8 cellular contexts compared by ENCODE assay signal in the genomic region with DNA sequence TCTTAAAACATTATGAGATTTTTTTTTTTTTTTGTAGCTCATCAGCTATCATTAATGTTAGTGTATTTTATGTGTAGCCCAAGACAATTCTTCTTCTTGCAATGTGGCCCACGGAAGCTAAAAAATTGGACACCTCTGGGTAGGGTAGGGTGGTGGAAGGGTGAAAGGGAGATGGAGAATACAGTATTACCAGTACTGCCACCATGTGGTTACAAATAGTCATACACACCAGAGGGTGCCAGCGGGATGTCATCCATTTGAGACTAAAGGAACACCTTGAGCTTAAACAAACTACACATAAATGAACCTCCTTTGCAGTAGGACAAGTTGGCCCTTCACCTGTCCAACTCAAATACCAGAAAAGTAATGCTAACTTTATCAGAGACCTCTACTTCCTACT.
DNase-seq lines count a peak whose midpoint lies in the region; ATAC-seq and TF ChIP-seq lines count a peak whose summit lies in the region.

No MANE protein-coding gene starts in this region.

- H3K36me3 Mint-ChIP-seq in stimulated activated memory B cell treated with anti-CD40 and anti-IgM and Interleukin-4, amounts not matched to agents 10 μg/mL and 1 μg/mL and 100 μg/mL, for 72 hours, result no peaks in the 10 kb centered on the region
- H3K36me3 Mint-ChIP-seq in activated T-helper 2 cell treated with anti-CD3 and anti-CD28 coated beads, Interferon-gamma antibody, Interleukin-2, Interleukin-4, amounts not matched to agents 10 μg/mL and 5 μg/mL and 100 μg/mL, durations not matched to agents 14 hours and 24 hours and 36 hours (ENCODE audit: low read depth), result no peaks in the 10 kb centered on the region

- H3K27ac Mint-ChIP-seq in stimulated activated memory B cell treated with anti-CD40 and anti-IgM and Interleukin-4, amounts not matched to agents 10 μg/mL and 1 μg/mL and 100 μg/mL, for 72 hours, result no peak overlapping the region
- no peak overlapping the region for H3K27ac Mint-ChIP-seq in activated T-helper 2 cell treated with anti-CD3 and anti-CD28 coated beads, Interferon-gamma antibody, Interleukin-2, Interleukin-4, amounts not matched to agents 10 μg/mL and 5 μg/mL and 100 μg/mL, durations not matched to agents 14 hours and 24 hours and 36 hours

- H3K9me3 ChIP-seq in tibial nerve, result no peaks in the 10 kb centered on the region

- ATAC-seq in GM21360 (IDR thresholded peaks at IDR 0.05; ENCODE audit: unreplicated experiment), result peak; percentile 93
- no peak for ATAC-seq in stimulated activated memory B cell treated with anti-CD40 and anti-IgM and Interleukin-4, amounts not matched to agents 10 μg/mL and 1 μg/mL and 100 μg/mL, for 72 hours

- H3K4me1 ChIP-seq in KMS-11 (ENCODE audit: low read depth, poor library complexity, severe bottlenecking) (no peaks in the 10 kb centered on the region), tibial nerve (no peaks in the 10 kb centered on the region)

- H3K4me2 ChIP-seq in KMS-11, result no peak overlapping the region

- H4K20me1 ChIP-seq in KMS-11 (ENCODE audit: insufficient read depth), result no peaks in the 10 kb centered on the region

- no peaks in the 10 kb centered on the region for H3K36me3 ChIP-seq in KMS-11 (ENCODE audit: insufficient read depth)
- H3K36me3 ChIP-seq in tibial nerve, result no peaks in the 10 kb centered on the region

- no peak overlapping the region for H3K4me3 Mint-ChIP-seq in stimulated activated memory B cell treated with anti-CD40 and anti-IgM and Interleukin-4, amounts not matched to agents 10 μg/mL and 1 μg/mL and 100 μg/mL, for 72 hours
- H3K4me3 Mint-ChIP-seq in activated T-helper 2 cell treated with anti-CD3 and anti-CD28 coated beads, Interferon-gamma antibody, Interleukin-2, Interleukin-4, amounts not matched to agents 10 μg/mL and 5 μg/mL and 100 μg/mL, durations not matched to agents 14 hours and 24 hours and 36 hours (ENCODE audit: low read depth), result no peak overlapping the region

- no peak for TF ChIP-seq POLR2A in tibial nerve (IDR thresholded peaks at IDR 0.05)

- H3K27me3 Mint-ChIP-seq in stimulated activated memory B cell treated with anti-CD40 and anti-IgM and Interleukin-4, amounts not matched to agents 10 μg/mL and 1 μg/mL and 100 μg/mL, for 72 hours, result no peaks in the 10 kb centered on the region
- no peaks in the 10 kb centered on the region for H3K27me3 Mint-ChIP-seq in activated T-helper 2 cell treated with anti-CD3 and anti-CD28 coated beads, Interferon-gamma antibody, Interleukin-2, Interleukin-4, amounts not matched to agents 10 μg/mL and 5 μg/mL and 100 μg/mL, durations not matched to agents 14 hours and 24 hours and 36 hours (ENCODE audit: low read depth)

- H3K9me3 Mint-ChIP-seq in stimulated activated memory B cell treated with anti-CD40 and anti-IgM and Interleukin-4, amounts not matched to agents 10 μg/mL and 1 μg/mL and 100 μg/mL, for 72 hours, result no peaks in the 10 kb centered on the region
- peaks cover under 1% of the 10 kb centered on the region for H3K9me3 Mint-ChIP-seq in activated T-helper 2 cell treated with anti-CD3 and anti-CD28 coated beads, Interferon-gamma antibody, Interleukin-2, Interleukin-4, amounts not matched to agents 10 μg/mL and 5 μg/mL and 100 μg/mL, durations not matched to agents 14 hours and 24 hours and 36 hours

- H2AFZ ChIP-seq in KMS-11 (ENCODE audit: low read depth), result no peak overlapping the region

- TF ChIP-seq EP300 in tibial nerve (IDR thresholded peaks at IDR 0.05), result no peak

- DNase-seq in ELF-1 (ENCODE audit: low read depth, low spot score) (peak; percentile 31), epithelial cell of esophagus (ENCODE audit: low read depth) (peak; percentile 49), tibial nerve (ENCODE audit: low spot score in 2 of 2) (no peak)
- no peak for DNase-seq in activated naive CD4-positive, alpha-beta T cell (lab: John Stamatoyannopoulos, UW)
- DNase-seq in activated T-helper 2 cell treated with anti-CD3 and anti-CD28 coated beads, Interferon-gamma antibody, Interleukin-2, Interleukin-4, amounts not matched to agents 10 μg/mL and 5 μg/mL and 100 μg/mL, durations not matched to agents 14 hours and 24 hours and 36 hours (ENCODE audit: low spot score), result no peak

- H3K79me2 ChIP-seq in KMS-11 (ENCODE audit: insufficient read depth, low read depth), result no peaks in the 10 kb centered on the region

- H3K4me1 Mint-ChIP-seq in stimulated activated memory B cell treated with anti-CD40 and anti-IgM and Interleukin-4, amounts not matched to agents 10 μg/mL and 1 μg/mL and 100 μg/mL, for 72 hours, result no peaks in the 10 kb centered on the region
- H3K4me1 Mint-ChIP-seq in activated T-helper 2 cell treated with anti-CD3 and anti-CD28 coated beads, Interferon-gamma antibody, Interleukin-2, Interleukin-4, amounts not matched to agents 10 μg/mL and 5 μg/mL and 100 μg/mL, durations not matched to agents 14 hours and 24 hours and 36 hours (ENCODE audit: low read depth), result no peaks in the 10 kb centered on the region

- intact Hi-C loops in activated T-helper 2 cell treated with anti-CD3 and anti-CD28 coated beads, Interferon-gamma antibody, Interleukin-2, Interleukin-4, amounts not matched to agents 10 μg/mL and 5 μg/mL and 100 μg/mL, durations not matched to agents 14 hours and 24 hours and 36 hours (cut with micrococcal nuclease), result loop anchor here (2.0 kb wide), 1 partner anchor 927 kb away; no protein-coding TSS in a partner anchor

- no peak overlapping the region for H3K4me3 ChIP-seq in KMS-11 (IDR thresholded peaks at IDR 0.05; ENCODE audit: insufficient read depth, low read depth, low read length)
- H3K4me3 ChIP-seq in epithelial cell of esophagus (ENCODE audit: low read length), result no peak overlapping the region
- H3K4me3 ChIP-seq in tibial nerve, result no peak overlapping the region

- H3K27me3 ChIP-seq in KMS-11 (ENCODE audit: insufficient read depth, low read depth) (no peaks in the 10 kb centered on the region), tibial nerve (no peaks in the 10 kb centered on the region)

- no peak overlapping the region for H3K9ac ChIP-seq in KMS-11

- 0 out of 2 replicates have a peak, but pooled peaks have one; percentile 20 for TF ChIP-seq CTCF in KMS-11 (conservative IDR thresholded peaks at IDR 0.05; ENCODE audit: low read depth, low read length)
- TF ChIP-seq CTCF in epithelial cell of esophagus (IDR thresholded peaks at IDR 0.05; ENCODE audit: insufficient read depth, low read depth, low read length, missing control alignments), result peak; percentile 62
- no peak for TF ChIP-seq CTCF in tibial nerve (IDR thresholded peaks at IDR 0.05)

- H3K27ac ChIP-seq in KMS-11 (no peak overlapping the region), tibial nerve (no peak overlapping the region)

- 71 to 79% methylated on average over 2 of the region's 2 CpGs for WGBS in tibial nerve, 2 donors

Comparison
In these comparisons a context has a peak if more than half of its experiments do, and no peak if none do; other contexts are left out.
1. DNase-seq: peak in ELF-1 (single experiment) and epithelial cell of esophagus (single experiment); none in tibial nerve (0 of 2), activated naive CD4-positive, alpha-beta T cell (0 of 4) and activated T-helper 2 cell treated with anti-CD3 and anti-CD28 coated beads, Interferon-gamma antibody, Interleukin-2, Interleukin-4, amounts not matched to agents 10 μg/mL and 5 μg/mL and 100 μg/mL, durations not matched to agents 14 hours and 24 hours and 36 hours (single experiment).
2. CTCF ChIP-seq: peak in KMS-11 (single experiment) and epithelial cell of esophagus (single experiment); none in tibial nerve (0 of 5).